12 cellular contexts compared by ENCODE assay signal in genomic region chrX:23786268-23786815, GRCh38. TPM values are rescaled to one million over a fixed set of nuclear protein-coding genes. Genes with fewer than 3 reads are reported as not detected.
DNase-seq lines count a peak whose midpoint lies in the region; ATAC-seq, FAIRE-seq and TF ChIP-seq lines count a peak whose summit lies in the region.
"Had no signal": no experiment of that assay in that cellular context is flagged by ENCODE, and none has a peak within 500 bp of the region (broad histone marks: within the 10 kb centered on the region; RNA-seq: fewer than 3 reads in every experiment).

No MANE protein-coding gene starts in this region.

- dilution Hi-C loops in endothelial cell of umbilical vein (cut with MboI; ENCODE audit: extremely low pct_ligation_motif_present, low sequenced_read_pairs): no loop called here

- no peak for TF ChIP-seq CTCF in CD4-positive, alpha-beta T cell (IDR thresholded peaks at IDR 0.05)
- TF ChIP-seq CTCF in RWPE1 (conservative IDR thresholded peaks at IDR 0.05; ENCODE audit: low read depth): no peak
- TF ChIP-seq CTCF in endothelial cell of umbilical vein (IDR thresholded peaks at IDR 0.05; ENCODE audit: extremely low read depth in 1 of 2, insufficient read depth in 1 of 2, low read depth in 1 of 2, low read length in 2 of 2): no peak
- no peak for TF ChIP-seq CTCF in nephron (IDR thresholded peaks at IDR 0.05; ENCODE audit: unreplicated experiment in 3 of 3)

- H3K4me1 Mint-ChIP-seq in CD4-positive, alpha-beta T cell (ENCODE audit: low read depth): peaks cover 45% of the 10 kb centered on the region
- peaks cover 45% of the 10 kb centered on the region for H3K4me1 Mint-ChIP-seq in nephron

- CTCF ChIA-PET in CD4-positive, alpha-beta T cell (lab: Charles Lee): no interaction called here
- CTCF ChIA-PET in RWPE1 (lab: Yijun Ruan, JAX): no interaction called here
- CTCF ChIA-PET in endothelial cell of umbilical vein (lab: Charles Lee): interaction anchor here (2.9 kb wide), 1 partner anchor 115 kb away, joined by 9 read pairs; no protein-coding TSS in a partner anchor

- H2AFZ ChIP-seq in endothelial cell of umbilical vein (ENCODE audit: low read depth, low read length): no peak overlapping the region

- H3K27me3 ChIP-seq in CD4-positive, alpha-beta T cell (ENCODE audit: control insufficient read depth, insufficient read depth, low read length): no peaks in the 10 kb centered on the region
- H3K27me3 ChIP-seq in endothelial cell of umbilical vein (ENCODE audit: control insufficient read depth in 2 of 2, insufficient read depth in 2 of 2, low read length in 2 of 2): no peaks in the 10 kb centered on the region

- peaks cover 20% of the 10 kb centered on the region for H3K79me2 ChIP-seq in endothelial cell of umbilical vein (ENCODE audit: control insufficient read depth, insufficient read depth, low read length)

- ATAC-seq in CD4-positive, alpha-beta T cell (ENCODE audit: poor library complexity): no peak
- no peak for ATAC-seq in HG02763 (IDR thresholded peaks at IDR 0.05; ENCODE audit: unreplicated experiment)
- ATAC-seq: stimulated activated effector memory CD8-positive, alpha-beta T cell treated with anti-CD3 and anti-CD28 coated beads, Interleukin-12 subunit alpha, Interleukin-12 subunit beta, amount 100 ng/mL, for 72 hours had no signal

- H3K36me3 ChIP-seq in endothelial cell of umbilical vein (ENCODE audit: control insufficient read depth in 2 of 2, extremely low read depth in 1 of 2, insufficient read depth in 2 of 2, low read length in 2 of 2): peaks cover 2 to 3% of the 10 kb centered on the region in 2 experiments

- no peak for DNase-seq in CD4-positive, alpha-beta T cell
- no peak for DNase-seq in RWPE1 (ENCODE audit: low spot score)
- DNase-seq in endothelial cell of umbilical vein (ENCODE audit: low read depth, low spot score): peak; percentile 49
- no peak for DNase-seq in DMS79 (lab: John Stamatoyannopoulos, UW)
- DNase-seq in activated gamma-delta T cell treated with Interleukin-2 at 50 U/mL for 16 hours: no peak
- no peak for DNase-seq in NCI-H1930 (lab: John Stamatoyannopoulos, UW)
- DNase-seq: activated CD4-positive, alpha-beta T cell treated with anti-CD3 and anti-CD28 coated beads for 48 hours; EL; NCI-H774 had no signal

- H3K9ac ChIP-seq in endothelial cell of umbilical vein (replicated peaks; ENCODE audit: extremely low read depth, insufficient read depth, low read length): no peak overlapping the region

- no peak overlapping the region for H3K4me2 ChIP-seq in endothelial cell of umbilical vein (ENCODE audit: insufficient read depth, low read length)

- H3K36me3 Mint-ChIP-seq in CD4-positive, alpha-beta T cell (ENCODE audit: low read depth): peaks cover 39% of the 10 kb centered on the region
- peaks cover 28% of the 10 kb centered on the region for H3K36me3 Mint-ChIP-seq in nephron (ENCODE audit: low read depth)

- BruUV-seq in endothelial cell of umbilical vein (replicated peaks; lab: Mats Ljungman, UMichigan): no TSS peak

- no peak for FAIRE-seq in endothelial cell of umbilical vein (lab: Jason Lieb, UNC)

- H3K9me1 ChIP-seq in endothelial cell of umbilical vein (replicated peaks; ENCODE audit: control insufficient read depth, extremely low read depth, insufficient read depth, low read length): no peaks in the 10 kb centered on the region

- peaks cover 19% of the 10 kb centered on the region for H3K4me1 ChIP-seq in endothelial cell of umbilical vein (ENCODE audit: control insufficient read depth, extremely low read depth, insufficient read depth, low read length)

- H3K27me3 Mint-ChIP-seq in CD4-positive, alpha-beta T cell: no peaks in the 10 kb centered on the region
- no peaks in the 10 kb centered on the region for H3K27me3 Mint-ChIP-seq in nephron (ENCODE audit: low read depth)

- H3K9me3 Mint-ChIP-seq in CD4-positive, alpha-beta T cell: no peaks in the 10 kb centered on the region
- H3K9me3 Mint-ChIP-seq in nephron: no peaks in the 10 kb centered on the region
- H3K9me3 Mint-ChIP-seq: stimulated activated effector memory CD8-positive, alpha-beta T cell treated with anti-CD3 and anti-CD28 coated beads, Interleukin-12 subunit alpha, Interleukin-12 subunit beta, amount 100 ng/mL, for 72 hours had no signal

- no peak overlapping the region for H3K27ac ChIP-seq in CD4-positive, alpha-beta T cell (ENCODE audit: low read depth, low read length)
- H3K27ac ChIP-seq in RWPE1 (peak overlapping the region; percentile 42), endothelial cell of umbilical vein (ENCODE audit: insufficient read depth, low read depth, low read length) (no peak overlapping the region)

- H3K4me3 ChIP-seq in endothelial cell of umbilical vein (replicated peaks in 1 of 3; ENCODE audit: insufficient read depth in 1 of 3, low read depth in 1 of 3, low read length in 3 of 3): no peak overlapping the region

- H4K20me1 ChIP-seq in endothelial cell of umbilical vein (replicated peaks; ENCODE audit: control insufficient read depth, extremely low read depth, insufficient read depth, low read length): no peaks in the 10 kb centered on the region

- TF ChIP-seq POLR2A in endothelial cell of umbilical vein (IDR thresholded peaks at IDR 0.05; ENCODE audit: low read depth, low read length): no peak

- POLR2A ChIA-PET in CD4-positive, alpha-beta T cell (lab: Charles Lee): interaction anchor here (1.0 to 4.4 kb wide), 2 partner anchors 43 to 84 kb away, joined by 4 to 50 read pairs; partner anchors contain the start of gene ACOT9
- POLR2A ChIA-PET in RWPE1 (lab: Yijun Ruan, JAX; ENCODE audit: low non-redundant PET) (no interaction called here), endothelial cell of umbilical vein (lab: Charles Lee) (interaction anchor here (1.5 kb wide), 1 partner anchor 115 kb away, joined by 11 read pairs; no protein-coding TSS in a partner anchor)

- H3K27ac Mint-ChIP-seq in CD4-positive, alpha-beta T cell: no peak overlapping the region
- H3K27ac Mint-ChIP-seq in nephron: no peak overlapping the region
- H3K27ac Mint-ChIP-seq: stimulated activated effector memory CD8-positive, alpha-beta T cell treated with anti-CD3 and anti-CD28 coated beads, Interleukin-12 subunit alpha, Interleukin-12 subunit beta, amount 100 ng/mL, for 72 hours had no signal

- H3K4me3 Mint-ChIP-seq in CD4-positive, alpha-beta T cell: peak overlapping the region; percentile 98
- H3K4me3 Mint-ChIP-seq in nephron: peak overlapping the region in 2 of 3 experiments; percentile 41 to 55

- intact Hi-C loops in CD4-positive, alpha-beta T cell (cut with DNase I, micrococcal nuclease): loop anchor here (2.0 to 10.0 kb wide), 4 partner anchors 116 to 688 kb away; partner anchors contain the start of genes KLHL15 (in 1 of the 2) and ZFX (in 1 of the 2)
- intact Hi-C loops in endothelial cell of umbilical vein (cut with micrococcal nuclease): loop anchor here (10.0 kb wide), 1 partner anchor 92 kb away; no protein-coding TSS in a partner anchor

- H3K9me3 ChIP-seq in CD4-positive, alpha-beta T cell (ENCODE audit: control insufficient read depth, low read length): no peaks in the 10 kb centered on the region
- H3K9me3 ChIP-seq in endothelial cell of umbilical vein (replicated peaks; ENCODE audit: control insufficient read depth, insufficient read depth, low read length): no peaks in the 10 kb centered on the region

TF ChIP-seq in endothelial cell of umbilical vein, 7 proteins besides CTCF, POLR2A, EP300 and RAD21:
- no peak for TF ChIP-seq EZH2 (IDR thresholded peaks at IDR 0.05; ENCODE audit: borderline replicate concordance, low read depth, low read length, severe bottlenecking)
- no peak for TF ChIP-seq GATA2 (IDR thresholded peaks at IDR 0.05; ENCODE audit: insufficient read depth, insufficient read length, low read depth, low read length)
- no peak for TF ChIP-seq POLR2AphosphoS5 (IDR thresholded peaks at IDR 0.05; ENCODE audit: insufficient read depth, low read depth, low read length)
- TF ChIP-seq MYC (IDR thresholded peaks at IDR 0.05; ENCODE audit: low read depth, low read length): no peak
- TF ChIP-seq, protein P1, sequence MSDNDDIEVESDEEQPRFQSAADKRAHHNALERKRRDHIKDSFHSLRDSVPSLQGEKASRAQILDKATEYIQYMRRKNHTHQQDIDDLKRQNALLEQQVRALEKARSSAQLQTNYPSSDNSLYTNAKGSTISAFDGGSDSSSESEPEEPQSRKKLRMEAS (IDR thresholded peaks at IDR 0.05; ENCODE audit: insufficient read depth, insufficient read length): no peak
- TF ChIP-seq FOS (IDR thresholded peaks at IDR 0.05; ENCODE audit: borderline replicate concordance, insufficient read depth, low read length): no peak
- no peak for TF ChIP-seq JUN (IDR thresholded peaks at IDR 0.05; ENCODE audit: borderline replicate concordance, insufficient read depth, insufficient read length, low read depth)

RNA-seq across cellular contexts. Expression of gene SAT1, which starts 3.4 kb away (rescaled TPM):
- total RNA-seq in CD4-positive, alpha-beta T cell: 100 to 1,000 TPM; 305 to 312 TPM
- total RNA-seq in endothelial cell of umbilical vein: 256 and 289 TPM in 2 replicates
- 264 and 526 TPM in 2 replicates for polyA plus RNA-seq in endothelial cell of umbilical vein
- polyA plus RNA-seq in endothelial cell of umbilical vein (2011; cell fraction: cytosol; rRNA removed): 181 and 234 TPM in 2 replicates
- polyA plus RNA-seq in endothelial cell of umbilical vein (2011; cell fraction: nucleus; rRNA removed): 3,716 and 6,543 TPM in 2 replicates
- 485 and 1,166 TPM in 2 replicates for polyA plus RNA-seq in endothelial cell of umbilical vein (2012)
- polyA minus RNA-seq in endothelial cell of umbilical vein: 186 and 341 TPM in 2 replicates
- polyA minus RNA-seq in endothelial cell of umbilical vein (2011; cell fraction: cytosol; rRNA and poly(A)+ RNA removed): 23.6 TPM
- 856 and 1,169 TPM in 2 replicates for polyA minus RNA-seq in endothelial cell of umbilical vein (2011; cell fraction: nucleus; rRNA and poly(A)+ RNA removed)

RNA-seq across cellular contexts. Expression of gene ACOT9, which starts 43.3 kb away (rescaled TPM):
- total RNA-seq in CD4-positive, alpha-beta T cell: 10 to 100 TPM; 14.8 to 16.2 TPM
- total RNA-seq in endothelial cell of umbilical vein: 83.1 and 88.5 TPM in 2 replicates
- 37.5 and 38.4 TPM in 2 replicates for polyA plus RNA-seq in endothelial cell of umbilical vein
- polyA plus RNA-seq in endothelial cell of umbilical vein (2011; cell fraction: cytosol; rRNA removed): 42.7 and 46.6 TPM in 2 replicates
- polyA plus RNA-seq in endothelial cell of umbilical vein (2011; cell fraction: nucleus; rRNA removed): 117 and 153 TPM in 2 replicates
- 76.9 and 96.7 TPM in 2 replicates for polyA plus RNA-seq in endothelial cell of umbilical vein (2012)
- polyA minus RNA-seq in endothelial cell of umbilical vein: 42.3 and 46.6 TPM in 2 replicates
- 32.6 TPM for polyA minus RNA-seq in endothelial cell of umbilical vein (2011; cell fraction: cytosol; rRNA and poly(A)+ RNA removed)
- polyA minus RNA-seq in endothelial cell of umbilical vein (2011; cell fraction: nucleus; rRNA and poly(A)+ RNA removed): 31.4 and 44.0 TPM in 2 replicates
